Comparison of ENCODE assay signal across 1 cellular context in the genomic region with DNA sequence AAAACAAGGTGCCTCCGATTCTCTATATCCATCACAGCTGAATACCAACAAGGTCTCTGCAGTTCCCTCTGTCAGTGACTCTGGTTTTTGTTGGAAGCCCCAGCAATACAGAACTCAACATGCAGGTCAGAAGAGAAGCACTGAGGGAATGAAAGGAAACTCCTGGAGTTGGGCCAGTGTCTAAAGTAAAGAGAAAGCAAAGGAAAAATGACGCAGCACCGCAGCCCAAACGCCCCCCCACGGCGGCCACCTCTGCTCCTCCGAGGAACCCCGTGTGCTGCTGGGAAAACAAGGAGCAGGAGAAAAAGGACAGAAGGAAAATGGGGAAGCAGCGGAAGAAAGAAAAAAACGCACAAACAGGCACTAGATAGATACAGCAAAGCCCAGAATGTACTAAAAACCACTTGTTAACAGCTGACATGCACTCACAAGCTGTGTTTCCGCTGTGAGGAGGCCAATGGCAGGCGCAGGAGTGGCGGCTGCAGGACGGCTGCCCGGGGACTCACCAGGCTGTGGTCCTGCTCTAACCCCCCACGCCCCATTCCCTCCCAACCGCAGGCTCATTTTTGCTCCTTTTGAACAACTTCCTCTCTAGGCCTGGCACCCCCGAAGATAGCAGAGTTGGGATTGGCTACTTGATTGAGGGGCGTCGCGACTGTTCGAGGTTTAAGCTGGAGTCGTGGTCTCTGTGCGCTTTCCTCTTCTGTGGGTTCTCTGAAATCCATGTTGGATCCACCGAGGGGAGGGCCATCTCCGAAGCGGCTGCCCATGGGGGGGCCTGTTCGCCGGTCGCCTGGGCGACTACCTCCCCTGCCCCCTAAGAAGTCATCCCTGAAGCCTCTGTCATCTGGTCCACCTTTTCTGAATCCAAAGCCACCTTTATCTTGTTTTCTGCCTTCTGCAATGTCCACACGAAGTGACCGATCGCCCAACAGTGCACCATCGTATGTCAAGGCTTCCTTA.
A peak's percentile ranks its signal among the peaks of the same experiment; 100 is the strongest.
TF ChIP-seq lines count a peak whose summit lies in the region.

No MANE protein-coding gene starts in this region.

TF ChIP-seq in K562, 482 proteins besides CTCF, POLR2A, EP300 and RAD21:
- TF ChIP-seq, protein P1, sequence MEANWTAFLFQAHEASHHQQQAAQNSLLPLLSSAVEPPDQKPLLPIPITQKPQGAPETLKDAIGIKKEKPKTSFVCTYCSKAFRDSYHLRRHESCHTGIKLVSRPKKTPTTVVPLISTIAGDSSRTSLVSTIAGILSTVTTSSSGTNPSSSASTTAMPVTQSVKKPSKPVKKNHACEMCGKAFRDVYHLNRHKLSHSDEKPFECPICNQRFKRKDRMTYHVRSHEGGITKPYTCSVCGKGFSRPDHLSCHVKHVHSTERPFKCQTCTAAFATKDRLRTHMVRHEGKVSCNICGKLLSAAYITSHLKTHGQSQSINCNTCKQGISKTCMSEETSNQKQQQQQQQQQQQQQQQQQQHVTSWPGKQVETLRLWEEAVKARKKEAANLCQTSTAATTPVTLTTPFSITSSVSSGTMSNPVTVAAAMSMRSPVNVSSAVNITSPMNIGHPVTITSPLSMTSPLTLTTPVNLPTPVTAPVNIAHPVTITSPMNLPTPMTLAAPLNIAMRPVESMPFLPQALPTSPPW (CRISPR knock-in tag; IDR thresholded peaks at IDR 0.05) = peak; percentile 29; the same call in 1 of the 2 replicates
